In the genomic region with DNA sequence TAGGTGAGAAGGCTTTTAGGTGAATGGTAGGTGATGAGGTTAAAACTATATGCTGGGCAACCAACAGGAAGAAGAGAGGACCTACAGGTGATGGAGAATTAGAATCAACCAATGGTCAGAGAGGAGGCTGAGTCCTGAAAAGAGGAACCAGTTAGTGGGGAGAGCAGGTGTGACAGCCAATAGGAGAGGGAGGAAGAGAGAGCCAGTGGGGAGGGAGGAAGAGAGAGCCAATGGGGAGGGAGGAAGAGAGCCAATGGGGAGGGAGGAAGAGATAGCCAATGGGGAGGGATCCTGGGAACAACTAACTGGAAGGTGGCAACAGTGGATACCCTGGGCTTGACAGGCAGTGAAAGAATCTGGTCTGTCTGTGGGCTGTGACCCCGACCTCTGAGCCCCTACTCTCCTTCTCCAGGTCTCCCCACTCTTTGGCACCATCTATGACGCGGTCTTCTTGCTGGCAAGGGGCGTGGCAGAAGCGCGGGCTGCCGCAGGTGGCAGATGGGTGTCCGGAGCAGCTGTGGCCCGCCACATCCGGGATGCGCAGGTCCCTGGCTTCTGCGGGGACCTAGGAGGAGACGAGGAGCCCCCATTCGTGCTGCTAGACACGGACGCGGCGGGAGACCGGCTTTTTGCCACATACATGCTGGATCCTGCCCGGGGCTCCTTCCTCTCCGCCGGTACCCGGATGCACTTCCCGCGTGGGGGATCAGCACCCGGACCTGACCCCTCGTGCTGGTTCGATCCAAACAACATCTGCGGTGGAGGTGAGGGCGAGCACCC, we compare ENCODE assay signal across 1 cellular context.
A peak's percentile ranks its signal among the peaks of the same experiment; 100 is the strongest.
TF ChIP-seq lines count a peak whose summit lies in the region.

No MANE protein-coding gene starts in this region.

TF ChIP-seq in K562, 482 proteins besides CTCF, POLR2A, EP300 and RAD21 (continues in another document):
- TF ChIP-seq ASH1L (IDR thresholded peaks at IDR 0.05; ENCODE audit: borderline replicate concordance, low read depth, partially characterized antibody) = peak; percentile 75
- TF ChIP-seq CAMTA2 (CRISPR knock-in tag; conservative IDR thresholded peaks at IDR 0.05) = no peak
- TF ChIP-seq, protein P1, sequence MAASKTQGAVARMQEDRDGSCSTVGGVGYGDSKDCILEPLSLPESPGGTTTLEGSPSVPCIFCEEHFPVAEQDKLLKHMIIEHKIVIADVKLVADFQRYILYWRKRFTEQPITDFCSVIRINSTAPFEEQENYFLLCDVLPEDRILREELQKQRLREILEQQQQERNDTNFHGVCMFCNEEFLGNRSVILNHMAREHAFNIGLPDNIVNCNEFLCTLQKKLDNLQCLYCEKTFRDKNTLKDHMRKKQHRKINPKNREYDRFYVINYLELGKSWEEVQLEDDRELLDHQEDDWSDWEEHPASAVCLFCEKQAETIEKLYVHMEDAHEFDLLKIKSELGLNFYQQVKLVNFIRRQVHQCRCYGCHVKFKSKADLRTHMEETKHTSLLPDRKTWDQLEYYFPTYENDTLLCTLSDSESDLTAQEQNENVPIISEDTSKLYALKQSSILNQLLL (CRISPR knock-in tag; IDR thresholded peaks at IDR 0.05; ENCODE audit: borderline replicate concordance) = no peak
- TF ChIP-seq ZFPM2 (CRISPR knock-in tag; IDR thresholded peaks at IDR 0.05) = no peak
- TF ChIP-seq TCFL5 (CRISPR knock-in tag; conservative IDR thresholded peaks at IDR 0.05) = no peak
- no peak for TF ChIP-seq ZNF41 (CRISPR knock-in tag; conservative IDR thresholded peaks at IDR 0.05)
- no peak for TF ChIP-seq ZNF561 (CRISPR knock-in tag; conservative IDR thresholded peaks at IDR 0.05)
- no peak for TF ChIP-seq NR3C1 (CRISPR knock-in tag; IDR thresholded peaks at IDR 0.05)
- no peak for TF ChIP-seq SREBF2 (CRISPR knock-in tag; IDR thresholded peaks at IDR 0.05)
- TF ChIP-seq NFYB (IDR thresholded peaks at IDR 0.05; ENCODE audit: extremely low read depth, insufficient read length) = peak; percentile 43
- no peak for TF ChIP-seq ZBTB1 (CRISPR knock-in tag; IDR thresholded peaks at IDR 0.05; ENCODE audit: borderline replicate concordance, low read depth)
- TF ChIP-seq ZNF232 (CRISPR knock-in tag; IDR thresholded peaks at IDR 0.05) = no peak
- no peak for TF ChIP-seq PTBP1 (IDR thresholded peaks at IDR 0.05; ENCODE audit: low read depth, low read length)
- TF ChIP-seq ZNF707 (CRISPR knock-in tag; conservative IDR thresholded peaks at IDR 0.05) = no peak
- no peak for TF ChIP-seq GATAD2B (IDR thresholded peaks at IDR 0.05; ENCODE audit: borderline replicate concordance)
- TF ChIP-seq, protein P2, sequence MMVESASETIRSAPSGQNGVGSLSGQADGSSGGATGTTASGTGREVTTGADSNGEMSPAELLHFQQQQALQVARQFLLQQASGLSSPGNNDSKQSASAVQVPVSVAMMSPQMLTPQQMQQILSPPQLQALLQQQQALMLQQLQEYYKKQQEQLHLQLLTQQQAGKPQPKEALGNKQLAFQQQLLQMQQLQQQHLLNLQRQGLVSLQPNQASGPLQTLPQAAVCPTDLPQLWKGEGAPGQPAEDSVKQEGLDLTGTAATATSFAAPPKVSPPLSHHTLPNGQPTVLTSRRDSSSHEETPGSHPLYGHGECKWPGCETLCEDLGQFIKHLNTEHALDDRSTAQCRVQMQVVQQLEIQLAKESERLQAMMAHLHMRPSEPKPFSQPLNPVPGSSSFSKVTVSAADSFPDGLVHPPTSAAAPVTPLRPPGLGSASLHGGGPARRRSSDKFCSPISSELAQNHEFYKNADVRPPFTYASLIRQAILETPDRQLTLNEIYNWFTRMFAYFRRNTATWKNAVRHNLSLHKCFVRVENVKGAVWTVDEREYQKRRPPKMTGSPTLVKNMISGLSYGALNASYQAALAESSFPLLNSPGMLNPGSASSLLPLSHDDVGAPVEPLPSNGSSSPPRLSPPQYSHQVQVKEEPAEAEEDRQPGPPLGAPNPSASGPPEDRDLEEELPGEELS (CRISPR knock-in tag; IDR thresholded peaks at IDR 0.05; ENCODE audit: borderline replicate concordance) = no peak
- TF ChIP-seq TBL1XR1 (IDR thresholded peaks at IDR 0.05; ENCODE audit: low read length in 2 of 2) = no peak
- TF ChIP-seq, protein P3, sequence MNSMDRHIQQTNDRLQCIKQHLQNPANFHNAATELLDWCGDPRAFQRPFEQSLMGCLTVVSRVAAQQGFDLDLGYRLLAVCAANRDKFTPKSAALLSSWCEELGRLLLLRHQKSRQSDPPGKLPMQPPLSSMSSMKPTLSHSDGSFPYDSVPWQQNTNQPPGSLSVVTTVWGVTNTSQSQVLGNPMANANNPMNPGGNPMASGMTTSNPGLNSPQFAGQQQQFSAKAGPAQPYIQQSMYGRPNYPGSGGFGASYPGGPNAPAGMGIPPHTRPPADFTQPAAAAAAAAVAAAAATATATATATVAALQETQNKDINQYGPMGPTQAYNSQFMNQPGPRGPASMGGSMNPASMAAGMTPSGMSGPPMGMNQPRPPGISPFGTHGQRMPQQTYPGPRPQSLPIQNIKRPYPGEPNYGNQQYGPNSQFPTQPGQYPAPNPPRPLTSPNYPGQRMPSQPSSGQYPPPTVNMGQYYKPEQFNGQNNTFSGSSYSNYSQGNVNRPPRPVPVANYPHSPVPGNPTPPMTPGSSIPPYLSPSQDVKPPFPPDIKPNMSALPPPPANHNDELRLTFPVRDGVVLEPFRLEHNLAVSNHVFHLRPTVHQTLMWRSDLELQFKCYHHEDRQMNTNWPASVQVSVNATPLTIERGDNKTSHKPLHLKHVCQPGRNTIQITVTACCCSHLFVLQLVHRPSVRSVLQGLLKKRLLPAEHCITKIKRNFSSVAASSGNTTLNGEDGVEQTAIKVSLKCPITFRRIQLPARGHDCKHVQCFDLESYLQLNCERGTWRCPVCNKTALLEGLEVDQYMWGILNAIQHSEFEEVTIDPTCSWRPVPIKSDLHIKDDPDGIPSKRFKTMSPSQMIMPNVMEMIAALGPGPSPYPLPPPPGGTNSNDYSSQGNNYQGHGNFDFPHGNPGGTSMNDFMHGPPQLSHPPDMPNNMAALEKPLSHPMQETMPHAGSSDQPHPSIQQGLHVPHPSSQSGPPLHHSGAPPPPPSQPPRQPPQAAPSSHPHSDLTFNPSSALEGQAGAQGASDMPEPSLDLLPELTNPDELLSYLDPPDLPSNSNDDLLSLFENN (IDR thresholded peaks at IDR 0.05; ENCODE audit: low read depth in 2 of 2, low read length in 2 of 2) = no peak
- TF ChIP-seq, protein P4, sequence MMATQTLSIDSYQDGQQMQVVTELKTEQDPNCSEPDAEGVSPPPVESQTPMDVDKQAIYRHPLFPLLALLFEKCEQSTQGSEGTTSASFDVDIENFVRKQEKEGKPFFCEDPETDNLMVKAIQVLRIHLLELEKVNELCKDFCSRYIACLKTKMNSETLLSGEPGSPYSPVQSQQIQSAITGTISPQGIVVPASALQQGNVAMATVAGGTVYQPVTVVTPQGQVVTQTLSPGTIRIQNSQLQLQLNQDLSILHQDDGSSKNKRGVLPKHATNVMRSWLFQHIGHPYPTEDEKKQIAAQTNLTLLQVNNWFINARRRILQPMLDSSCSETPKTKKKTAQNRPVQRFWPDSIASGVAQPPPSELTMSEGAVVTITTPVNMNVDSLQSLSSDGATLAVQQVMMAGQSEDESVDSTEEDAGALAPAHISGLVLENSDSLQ (IDR thresholded peaks at IDR 0.05) = peak; percentile 61
- peak; percentile 12 for TF ChIP-seq FOS (IDR thresholded peaks at IDR 0.05; ENCODE audit: extremely low read depth, insufficient read length)
- no peak for TF ChIP-seq RFX7 (CRISPR knock-in tag; IDR thresholded peaks at IDR 0.05)
- TF ChIP-seq NELFE (IDR thresholded peaks at IDR 0.05; ENCODE audit: insufficient read depth, insufficient read length) = no peak
- TF ChIP-seq BDP1 (IDR thresholded peaks at IDR 0.05; ENCODE audit: insufficient read depth, insufficient read length) = no peak
- TF ChIP-seq CC2D1A (IDR thresholded peaks at IDR 0.05) = peak; percentile 58; the same call in 1 of the 2 replicates
- TF ChIP-seq, protein P5, sequence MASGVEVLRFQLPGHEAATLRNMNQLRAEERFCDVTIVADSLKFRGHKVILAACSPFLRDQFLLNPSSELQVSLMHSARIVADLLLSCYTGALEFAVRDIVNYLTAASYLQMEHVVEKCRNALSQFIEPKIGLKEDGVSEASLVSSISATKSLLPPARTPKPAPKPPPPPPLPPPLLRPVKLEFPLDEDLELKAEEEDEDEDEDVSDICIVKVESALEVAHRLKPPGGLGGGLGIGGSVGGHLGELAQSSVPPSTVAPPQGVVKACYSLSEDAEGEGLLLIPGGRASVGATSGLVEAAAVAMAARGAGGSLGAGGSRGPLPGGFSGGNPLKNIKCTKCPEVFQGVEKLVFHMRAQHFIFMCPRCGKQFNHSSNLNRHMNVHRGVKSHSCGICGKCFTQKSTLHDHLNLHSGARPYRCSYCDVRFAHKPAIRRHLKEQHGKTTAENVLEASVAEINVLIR (CRISPR knock-in tag; IDR thresholded peaks at IDR 0.05) = no peak
- no peak for TF ChIP-seq ZBED1 (IDR thresholded peaks at IDR 0.05)
- TF ChIP-seq KLF6 (CRISPR knock-in tag; IDR thresholded peaks at IDR 0.05; ENCODE audit: borderline replicate concordance) = no peak
- no peak for TF ChIP-seq ATF1 (CRISPR knock-in tag; IDR thresholded peaks at IDR 0.05)
- no peak for TF ChIP-seq ATF1 (tag; IDR thresholded peaks at IDR 0.05)
- TF ChIP-seq CBX1 (IDR thresholded peaks at IDR 0.05; ENCODE audit: low read depth) = no peak
- no peak for TF ChIP-seq EHMT2 (IDR thresholded peaks at IDR 0.05)
- no peak for TF ChIP-seq ZNF134 (CRISPR knock-in tag; conservative IDR thresholded peaks at IDR 0.05)
- peak in 1 of 2 experiments; percentile 13; a peak in 1 of 4 replicates for TF ChIP-seq NRF1 (conservative IDR thresholded peaks at IDR 0.05 in 1 of 2, IDR thresholded peaks at IDR 0.05 in 1 of 2)
- TF ChIP-seq FOXA3 (CRISPR knock-in tag; conservative IDR thresholded peaks at IDR 0.05 in 1 of 2, IDR thresholded peaks at IDR 0.05 in 1 of 2) = no peak
- TF ChIP-seq, protein P6, sequence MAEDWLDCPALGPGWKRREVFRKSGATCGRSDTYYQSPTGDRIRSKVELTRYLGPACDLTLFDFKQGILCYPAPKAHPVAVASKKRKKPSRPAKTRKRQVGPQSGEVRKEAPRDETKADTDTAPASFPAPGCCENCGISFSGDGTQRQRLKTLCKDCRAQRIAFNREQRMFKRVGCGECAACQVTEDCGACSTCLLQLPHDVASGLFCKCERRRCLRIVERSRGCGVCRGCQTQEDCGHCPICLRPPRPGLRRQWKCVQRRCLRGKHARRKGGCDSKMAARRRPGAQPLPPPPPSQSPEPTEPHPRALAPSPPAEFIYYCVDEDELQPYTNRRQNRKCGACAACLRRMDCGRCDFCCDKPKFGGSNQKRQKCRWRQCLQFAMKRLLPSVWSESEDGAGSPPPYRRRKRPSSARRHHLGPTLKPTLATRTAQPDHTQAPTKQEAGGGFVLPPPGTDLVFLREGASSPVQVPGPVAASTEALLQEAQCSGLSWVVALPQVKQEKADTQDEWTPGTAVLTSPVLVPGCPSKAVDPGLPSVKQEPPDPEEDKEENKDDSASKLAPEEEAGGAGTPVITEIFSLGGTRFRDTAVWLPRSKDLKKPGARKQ (CRISPR knock-in tag; IDR thresholded peaks at IDR 0.05) = no peak
- no peak for TF ChIP-seq ZZZ3 (IDR thresholded peaks at IDR 0.05)
- no peak for TF ChIP-seq ZNF165 (CRISPR knock-in tag; IDR thresholded peaks at IDR 0.05; ENCODE audit: borderline replicate concordance)
- TF ChIP-seq, protein P7, sequence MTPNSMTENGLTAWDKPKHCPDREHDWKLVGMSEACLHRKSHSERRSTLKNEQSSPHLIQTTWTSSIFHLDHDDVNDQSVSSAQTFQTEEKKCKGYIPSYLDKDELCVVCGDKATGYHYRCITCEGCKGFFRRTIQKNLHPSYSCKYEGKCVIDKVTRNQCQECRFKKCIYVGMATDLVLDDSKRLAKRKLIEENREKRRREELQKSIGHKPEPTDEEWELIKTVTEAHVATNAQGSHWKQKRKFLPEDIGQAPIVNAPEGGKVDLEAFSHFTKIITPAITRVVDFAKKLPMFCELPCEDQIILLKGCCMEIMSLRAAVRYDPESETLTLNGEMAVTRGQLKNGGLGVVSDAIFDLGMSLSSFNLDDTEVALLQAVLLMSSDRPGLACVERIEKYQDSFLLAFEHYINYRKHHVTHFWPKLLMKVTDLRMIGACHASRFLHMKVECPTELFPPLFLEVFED (CRISPR knock-in tag; conservative IDR thresholded peaks at IDR 0.05) = no peak
- no peak for TF ChIP-seq PYGO2 (tag; IDR thresholded peaks at IDR 0.05)
- no peak for TF ChIP-seq ZC3H11A (IDR thresholded peaks at IDR 0.05; ENCODE audit: low read depth, low read length)
- no peak for TF ChIP-seq COPS2 (conservative IDR thresholded peaks at IDR 0.05)
- TF ChIP-seq ZFP36 (IDR thresholded peaks at IDR 0.05; ENCODE audit: low read depth, low read length, partially characterized antibody) = no peak
- no peak for TF ChIP-seq ZNF507 (tag; conservative IDR thresholded peaks at IDR 0.05)
- no peak for TF ChIP-seq SMARCE1 (IDR thresholded peaks at IDR 0.05)
- TF ChIP-seq, protein P8, sequence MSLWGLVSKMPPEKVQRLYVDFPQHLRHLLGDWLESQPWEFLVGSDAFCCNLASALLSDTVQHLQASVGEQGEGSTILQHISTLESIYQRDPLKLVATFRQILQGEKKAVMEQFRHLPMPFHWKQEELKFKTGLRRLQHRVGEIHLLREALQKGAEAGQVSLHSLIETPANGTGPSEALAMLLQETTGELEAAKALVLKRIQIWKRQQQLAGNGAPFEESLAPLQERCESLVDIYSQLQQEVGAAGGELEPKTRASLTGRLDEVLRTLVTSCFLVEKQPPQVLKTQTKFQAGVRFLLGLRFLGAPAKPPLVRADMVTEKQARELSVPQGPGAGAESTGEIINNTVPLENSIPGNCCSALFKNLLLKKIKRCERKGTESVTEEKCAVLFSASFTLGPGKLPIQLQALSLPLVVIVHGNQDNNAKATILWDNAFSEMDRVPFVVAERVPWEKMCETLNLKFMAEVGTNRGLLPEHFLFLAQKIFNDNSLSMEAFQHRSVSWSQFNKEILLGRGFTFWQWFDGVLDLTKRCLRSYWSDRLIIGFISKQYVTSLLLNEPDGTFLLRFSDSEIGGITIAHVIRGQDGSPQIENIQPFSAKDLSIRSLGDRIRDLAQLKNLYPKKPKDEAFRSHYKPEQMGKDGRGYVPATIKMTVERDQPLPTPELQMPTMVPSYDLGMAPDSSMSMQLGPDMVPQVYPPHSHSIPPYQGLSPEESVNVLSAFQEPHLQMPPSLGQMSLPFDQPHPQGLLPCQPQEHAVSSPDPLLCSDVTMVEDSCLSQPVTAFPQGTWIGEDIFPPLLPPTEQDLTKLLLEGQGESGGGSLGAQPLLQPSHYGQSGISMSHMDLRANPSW (CRISPR knock-in tag; IDR thresholded peaks at IDR 0.05) = no peak
- TF ChIP-seq DMBX1 (CRISPR knock-in tag; IDR thresholded peaks at IDR 0.05; ENCODE audit: borderline replicate concordance) = no peak
- TF ChIP-seq TGIF2 (CRISPR knock-in tag; IDR thresholded peaks at IDR 0.05) = no peak
- TF ChIP-seq RBFOX2 (IDR thresholded peaks at IDR 0.05; ENCODE audit: low read depth, low read length) = no peak
- TF ChIP-seq ZSCAN32 (CRISPR knock-in tag; IDR thresholded peaks at IDR 0.05) = no peak
- TF ChIP-seq, protein P9, sequence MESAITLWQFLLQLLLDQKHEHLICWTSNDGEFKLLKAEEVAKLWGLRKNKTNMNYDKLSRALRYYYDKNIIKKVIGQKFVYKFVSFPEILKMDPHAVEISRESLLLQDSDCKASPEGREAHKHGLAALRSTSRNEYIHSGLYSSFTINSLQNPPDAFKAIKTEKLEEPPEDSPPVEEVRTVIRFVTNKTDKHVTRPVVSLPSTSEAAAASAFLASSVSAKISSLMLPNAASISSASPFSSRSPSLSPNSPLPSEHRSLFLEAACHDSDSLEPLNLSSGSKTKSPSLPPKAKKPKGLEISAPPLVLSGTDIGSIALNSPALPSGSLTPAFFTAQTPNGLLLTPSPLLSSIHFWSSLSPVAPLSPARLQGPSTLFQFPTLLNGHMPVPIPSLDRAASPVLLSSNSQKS (CRISPR knock-in tag; IDR thresholded peaks at IDR 0.05) = no peak
- TF ChIP-seq BMI1 (IDR thresholded peaks at IDR 0.05; ENCODE audit: low read length) = no peak
- no peak for TF ChIP-seq ESRRB (CRISPR knock-in tag; IDR thresholded peaks at IDR 0.05; ENCODE audit: borderline replicate concordance)
- TF ChIP-seq RBM25 (IDR thresholded peaks at IDR 0.05; ENCODE audit: low read depth, low read length, severe bottlenecking) = peak; percentile 24
